In genomic region chrX:79630033-79631009, GRCh38 we compare ENCODE assay signal across 14 cellular contexts.
DNase-seq lines count a peak whose midpoint lies in the region; ATAC-seq and TF ChIP-seq lines count a peak whose summit lies in the region.
"Had no signal": no experiment of that assay in that cellular context is flagged by ENCODE, and none has a peak within 500 bp of the region (broad histone marks: within the 10 kb centered on the region; RNA-seq: fewer than 3 reads in every experiment).

No MANE protein-coding gene starts in this region.

- no peak overlapping the region for H3K4me3 ChIP-seq in DND-41 (ENCODE audit: low read depth in 1 of 2, low read length in 2 of 2)
- no peak overlapping the region for H3K4me3 ChIP-seq in Caco-2 (ENCODE audit: low read depth, low read length)

- H3K27ac Mint-ChIP-seq in progenitor cell of endocrine pancreas (no peak overlapping the region), Caco-2 (ENCODE audit: unreplicated experiment) (no peak overlapping the region)
- H3K27ac Mint-ChIP-seq: activated naive CD4-positive, alpha-beta T cell treated with anti-CD3 and anti-CD28 coated beads for 36 hours; dendritic cell treated with granulocyte-macrophage colony-stimulating factor and Interleukin-4, amounts not matched to agents 40 ng/mL and 50 ng/mL, for 4 days; WTC11 had no signal

- no peaks in the 10 kb centered on the region for H3K79me2 ChIP-seq in DND-41 (ENCODE audit: insufficient read depth, low read length)

- H3K4me1 Mint-ChIP-seq in progenitor cell of endocrine pancreas (ENCODE audit: low read depth), result no peaks in the 10 kb centered on the region
- no peaks in the 10 kb centered on the region for H3K4me1 Mint-ChIP-seq in Caco-2 (ENCODE audit: low read depth, unreplicated experiment)

- H3K9me3 ChIP-seq in DND-41 (ENCODE audit: insufficient read depth, low read length, severe bottlenecking) (no peaks in the 10 kb centered on the region), Caco-2 (no peaks in the 10 kb centered on the region)

- no peak overlapping the region for H3K27ac ChIP-seq in DND-41 (ENCODE audit: low read length)

- no peaks in the 10 kb centered on the region for H3K36me3 ChIP-seq in DND-41 (ENCODE audit: insufficient read depth, low read length)
- no peaks in the 10 kb centered on the region for H3K36me3 ChIP-seq in Caco-2 (ENCODE audit: control insufficient read depth, insufficient read depth, low read length)

- no peak for TF ChIP-seq CTCF in DND-41 (IDR thresholded peaks at IDR 0.05; ENCODE audit: borderline replicate concordance, extremely low read depth, low read length, poor library complexity, severe bottlenecking)
- no peak for TF ChIP-seq CTCF in progenitor cell of endocrine pancreas (IDR thresholded peaks at IDR 0.05; ENCODE audit: unreplicated experiment)
- no peak for TF ChIP-seq CTCF in GM10248 (IDR thresholded peaks at IDR 0.05; ENCODE audit: control extremely low read depth, extremely low read depth, low read depth, missing control alignments)
- TF ChIP-seq CTCF in Caco-2 (IDR thresholded peaks at IDR 0.05; ENCODE audit: insufficient read depth in 1 of 2, low read depth in 1 of 2, low read length in 1 of 2, severe bottlenecking in 1 of 2, unreplicated experiment in 1 of 2), result no peak

- H4K20me1 ChIP-seq in DND-41 (ENCODE audit: insufficient read depth, low read length), result no peaks in the 10 kb centered on the region

- no peak overlapping the region for H2AFZ ChIP-seq in DND-41 (ENCODE audit: low read depth, low read length)

- ATAC-seq in DND-41 (ENCODE audit: insufficient read depth, low read depth) (peak; percentile 50), GM19351 (IDR thresholded peaks at IDR 0.05; ENCODE audit: unreplicated experiment) (peak; percentile 73), HG02870 (IDR thresholded peaks at IDR 0.05; ENCODE audit: unreplicated experiment) (peak; percentile 70)
- ATAC-seq: WTC11 had no signal

- no peak overlapping the region for H3K4me3 Mint-ChIP-seq in progenitor cell of endocrine pancreas (ENCODE audit: low read depth)
- no peak overlapping the region for H3K4me3 Mint-ChIP-seq in Caco-2 (ENCODE audit: unreplicated experiment)
- H3K4me3 Mint-ChIP-seq: activated naive CD4-positive, alpha-beta T cell treated with anti-CD3 and anti-CD28 coated beads for 36 hours; dendritic cell treated with granulocyte-macrophage colony-stimulating factor and Interleukin-4, amounts not matched to agents 40 ng/mL and 50 ng/mL, for 4 days; WTC11 had no signal

- BruUV-seq in Caco-2 (replicated peaks; lab: Mats Ljungman, UMichigan), result no TSS peak

- H3K27me3 Mint-ChIP-seq in progenitor cell of endocrine pancreas (no peaks in the 10 kb centered on the region), Caco-2 (ENCODE audit: insufficient read depth, unreplicated experiment) (no peaks in the 10 kb centered on the region)
- H3K27me3 Mint-ChIP-seq: dendritic cell treated with granulocyte-macrophage colony-stimulating factor and Interleukin-4, amounts not matched to agents 40 ng/mL and 50 ng/mL, for 4 days had no signal

- intact Hi-C loops in Caco-2 (cut with micrococcal nuclease; ENCODE audit: unreplicated experiment), result no loop called here

- H3K36me3 Mint-ChIP-seq in progenitor cell of endocrine pancreas (ENCODE audit: insufficient read depth) (no peaks in the 10 kb centered on the region), Caco-2 (ENCODE audit: insufficient read depth, unreplicated experiment) (no peaks in the 10 kb centered on the region)
- H3K36me3 Mint-ChIP-seq: WTC11 had no signal

- H3K27me3 ChIP-seq in DND-41 (ENCODE audit: insufficient read depth, low read length, poor library complexity), result no peaks in the 10 kb centered on the region
- H3K27me3 ChIP-seq in Caco-2 (replicated peaks; ENCODE audit: control insufficient read depth, insufficient read depth, low read length), result no peaks in the 10 kb centered on the region

- peak; percentile 4 for DNase-seq in DND-41
- peak; percentile 8 for DNase-seq in HK-2 (ENCODE audit: unreplicated experiment)
- no peak for DNase-seq in progenitor cell of endocrine pancreas (ENCODE audit: low spot score, unreplicated experiment)
- DNase-seq in GM10248 (ENCODE audit: extremely low spot score), result no peak
- no peak for DNase-seq in medulla oblongata (ENCODE audit: extremely low spot score)
- no peak for DNase-seq in Caco-2
- DNase-seq: activated naive CD4-positive, alpha-beta T cell treated with anti-CD3 and anti-CD28 coated beads for 36 hours; foreskin melanocyte; NCI-H2029; RPMI8226 had no signal

- H3K9me3 Mint-ChIP-seq in progenitor cell of endocrine pancreas (ENCODE audit: low read depth), result peaks cover 25% of the 10 kb centered on the region
- no peaks in the 10 kb centered on the region for H3K9me3 Mint-ChIP-seq in Caco-2 (ENCODE audit: unreplicated experiment)
- H3K9me3 Mint-ChIP-seq: activated naive CD4-positive, alpha-beta T cell treated with anti-CD3 and anti-CD28 coated beads for 36 hours had no signal

- H3K4me1 ChIP-seq in DND-41 (ENCODE audit: insufficient read depth, low read length), result no peaks in the 10 kb centered on the region
- H3K4me1 ChIP-seq in Caco-2, result no peaks in the 10 kb centered on the region

- POLR2A ChIA-PET in GM10248 (lab: Yijun Ruan, JAX) (no interaction called here), Caco-2 (lab: Charles Lee) (no interaction called here)

- no peak overlapping the region for H3K9ac ChIP-seq in DND-41 (ENCODE audit: low read depth, low read length)

- no peak overlapping the region for H3K4me2 ChIP-seq in DND-41 (ENCODE audit: insufficient read depth, low read length)

- CTCF ChIA-PET in GM10248 (lab: Yijun Ruan, JAX) (no interaction called here), Caco-2 (lab: Charles Lee) (no interaction called here)

Comparison
In these comparisons a context has a peak if more than half of its experiments do, and no peak if none do; other contexts are left out.
1. DNase-seq: peak in DND-41 (single experiment) and HK-2 (single experiment); none in progenitor cell of endocrine pancreas (single experiment), GM10248 (single experiment), medulla oblongata (single experiment) and Caco-2 (0 of 2).
2. Peak in every context shown above with its lines, with median percentiles within 50 percentile points of each other: ATAC-seq.